ENCODE assay signal across 23 cellular contexts in the genomic region with DNA sequence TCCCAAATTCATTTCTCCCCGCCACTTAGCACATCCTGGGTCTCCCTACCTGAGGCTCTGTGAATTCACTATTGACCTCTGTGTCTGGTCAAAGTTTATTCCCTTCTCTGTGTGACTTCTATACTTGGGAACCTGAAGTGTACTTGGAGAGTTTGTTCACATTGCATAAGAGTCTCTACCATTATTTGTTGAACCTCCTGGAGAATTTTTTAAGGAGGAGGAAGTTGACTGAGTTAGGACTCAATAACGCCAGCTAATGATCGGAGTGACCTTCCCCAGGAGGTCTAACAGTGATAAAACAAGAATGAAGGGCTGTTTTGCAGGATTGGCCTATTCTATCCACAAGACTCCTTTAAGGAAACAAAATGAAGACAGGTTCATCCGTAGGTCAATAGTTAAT. TPM values are rescaled to one million over a fixed set of nuclear protein-coding genes. Genes with fewer than 3 reads are reported as not detected.
"Had no signal": no experiment of that assay in that cellular context is flagged by ENCODE, and none has a peak within 500 bp of the region (broad histone marks: within the 10 kb centered on the region; RNA-seq: fewer than 3 reads in every experiment).

No MANE protein-coding gene starts in this region.

- DNase-seq: KBM-7, MV-4-11, NCI-H1048, NCI-H1105, NCI-H1417, NCI-H1436 treated with DMSO at 0.1 percent for 48 hours, NCI-H1694, NCI-H187 treated with DMSO at 0.1 percent for 48 hours, NCI-H2029 treated with DMSO at 0.1 percent for 48 hours, NCI-H2227 treated with DMSO at 0.1 percent for 48 hours, NCI-H524, NCI-H69, NCI-H774, Right ventricle myocardium superior, RPMI8226, SIG-M5, SK-N-SH had no signal

- H3K27ac ChIP-seq: HL-60, SJSA1 had no signal

- H3K27me3 ChIP-seq: SJSA1 had no signal

- H3K4me3 ChIP-seq: SJSA1 had no signal

- H3K36me3 ChIP-seq: SJSA1 had no signal

- FAIRE-seq: RCC 7860 had no signal

- H3K9me3 ChIP-seq: SJSA1, SK-N-SH had no signal

RNA-seq across cellular contexts. Expression of gene STMND1, which starts 23.6 kb away (rescaled TPM):
- total RNA-seq: LHCN-M2, MCF 10A, NCI-H460, Right ventricle myocardium superior had no signal
- polyA plus RNA-seq: SK-N-SH had no signal
